ENCODE assay signal across 19 cellular contexts in the genomic region with DNA sequence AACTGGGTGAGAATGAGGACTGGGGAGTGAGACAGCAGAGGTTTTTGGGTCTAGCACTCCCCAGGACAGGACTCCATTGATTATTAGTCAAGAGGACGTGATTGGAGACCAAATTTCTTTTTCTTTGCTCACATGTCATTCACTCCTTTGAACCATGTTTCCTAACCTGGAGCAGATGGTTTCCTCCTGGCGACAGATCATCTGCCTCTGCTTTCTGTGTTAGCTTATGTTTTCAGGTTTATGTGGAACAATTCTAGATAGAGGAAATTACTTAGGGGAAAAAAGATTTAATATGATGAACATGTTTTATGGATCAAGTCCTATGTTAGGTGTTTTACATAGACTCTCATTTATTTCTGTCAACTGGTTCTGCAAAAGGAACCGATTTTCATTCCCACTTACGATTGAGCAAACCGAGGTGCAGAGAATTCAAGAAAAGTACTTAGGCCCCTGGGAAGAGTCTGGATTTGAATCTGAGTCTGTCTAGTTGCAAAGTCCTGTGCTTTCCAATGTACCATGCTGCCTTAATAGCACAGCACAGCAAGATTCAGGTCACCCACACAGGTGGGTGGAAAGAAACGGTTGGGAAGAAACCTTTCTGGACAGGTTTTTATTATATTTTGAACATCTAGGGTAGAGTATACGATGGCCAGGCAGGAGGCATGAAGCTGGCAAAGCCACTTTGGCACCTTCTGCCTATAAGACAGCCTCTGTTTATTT. TPM values are rescaled to one million over a fixed set of nuclear protein-coding genes. Genes with fewer than 3 reads are reported as not detected.
DNase-seq lines count a peak whose midpoint lies in the region; TF ChIP-seq lines count a peak whose summit lies in the region.
"Had no signal": no experiment of that assay in that cellular context is flagged by ENCODE, and none has a peak within 500 bp of the region (broad histone marks: within the 10 kb centered on the region; RNA-seq: fewer than 3 reads in every experiment).

No MANE protein-coding gene starts in this region.

- H3K27ac ChIP-seq in layer of hippocampus (ENCODE audit: low read depth, low read length) (peak overlapping the region; percentile 67), PC-9 (no peak overlapping the region)
- H3K27ac ChIP-seq: 22Rv1; A549; BLaER1 treated with 17β-estradiol and CSF1 and Interleukin-3, amounts not matched to agents 10 nM and 100 nM had no signal

- no peak overlapping the region for H2AFZ ChIP-seq in PC-9

- no peaks in the 10 kb centered on the region for H3F3A ChIP-seq in PC-9 (ENCODE audit: insufficient read depth, low read depth)

- H3K79me2 ChIP-seq in PC-9 (ENCODE audit: low read depth) = no peaks in the 10 kb centered on the region

- H4K20me1 ChIP-seq in PC-9 (ENCODE audit: insufficient read depth) = no peaks in the 10 kb centered on the region
- H4K20me1 ChIP-seq: BLaER1 treated with 17β-estradiol and CSF1 and Interleukin-3, amounts not matched to agents 10 nM and 100 nM had no signal

- DNase-seq in Ammon's horn (ENCODE audit: low spot score) (peak; percentile 45), NCI-H1694 treated with DMSO at 0.1 percent for 48 hours (lab: John Stamatoyannopoulos, UW) (peak; percentile 45), cerebellar cortex (ENCODE audit: low spot score) (peak; percentile 55), ureter (ENCODE audit: low spot score) (no peak), pons (ENCODE audit: low spot score) (no peak), PC-9 (no peak), LoVo (ENCODE audit: low spot score) (no peak)
- DNase-seq: CD8-positive, alpha-beta memory T cell; COR-L47; DMS 273 treated with DMSO at 0.1 percent for 48 hours; DMS53; DND-41; EL; GOT3; H9 had no signal

- no peak for TF ChIP-seq CTCF in PC-9 (conservative IDR thresholded peaks at IDR 0.05)

- POLR2A ChIA-PET in PC-9 (lab: Charles Lee; ENCODE audit: unreplicated experiment) = no interaction called here

- no peaks in the 10 kb centered on the region for H3K36me3 ChIP-seq in PC-9 (ENCODE audit: low read depth)
- H3K36me3 ChIP-seq: BLaER1 treated with 17β-estradiol and CSF1 and Interleukin-3, amounts not matched to agents 10 nM and 100 nM had no signal

- no peaks in the 10 kb centered on the region for H3K9me2 ChIP-seq in PC-9 (ENCODE audit: insufficient read depth)

- intact Hi-C loops in PC-9 (cut with micrococcal nuclease; ENCODE audit: unreplicated experiment) = no loop called here

- CTCF ChIA-PET in PC-9 (lab: Charles Lee) = no interaction called here

- H3K4me1 ChIP-seq in PC-9 (replicated peaks; ENCODE audit: insufficient read depth) = no peaks in the 10 kb centered on the region
- H3K4me1 ChIP-seq: A549 had no signal

- H3K9me3 ChIP-seq in PC-9 (ENCODE audit: insufficient read depth, low read depth) = no peaks in the 10 kb centered on the region
- H3K9me3 ChIP-seq: A549 had no signal

- no peak overlapping the region for H3K4me2 ChIP-seq in PC-9
- H3K4me2 ChIP-seq: A549; BLaER1 treated with 17β-estradiol and CSF1 and Interleukin-3, amounts not matched to agents 10 nM and 100 nM had no signal

- H3K4me3 ChIP-seq in PC-9 = no peak overlapping the region
- H3K4me3 ChIP-seq: A549; BLaER1 treated with 17β-estradiol and CSF1 and Interleukin-3, amounts not matched to agents 10 nM and 100 nM had no signal

- H3K27me3 ChIP-seq in layer of hippocampus (ENCODE audit: control insufficient read depth, insufficient read depth, low read length) (no peaks in the 10 kb centered on the region), PC-9 (ENCODE audit: insufficient read depth, low read depth) (peaks cover 22% of the 10 kb centered on the region; the same call in 1 of the 2 replicates)
- H3K27me3 ChIP-seq: BLaER1 treated with 17β-estradiol and CSF1 and Interleukin-3, amounts not matched to agents 10 nM and 100 nM had no signal

- BruUV-seq in PC-9 (replicated peaks; lab: Mats Ljungman, UMichigan) = no TSS peak

RNA-seq across cellular contexts. Expression of gene SMOC1, which starts 30.8 kb away (rescaled TPM):
- total RNA-seq in ureter (23.3 TPM), PC-9 (2021) (not detected in 2 replicates)
- total RNA-seq: CD8-positive, alpha-beta memory T cell had no signal

Comparison
In these comparisons a context has a peak if more than half of its experiments do, and no peak if none do; other contexts are left out.
1. DNase-seq: peak in Ammon's horn (single experiment), NCI-H1694 treated with DMSO at 0.1 percent for 48 hours (single experiment) and cerebellar cortex (single experiment); none in ureter (single experiment), pons (single experiment), PC-9 (0 of 2) and LoVo (single experiment).
2. RNA of gene SMOC1, which starts 30.8 kb away (total RNA-seq): 23.3 TPM in ureter (single experiment); not detected in PC-9; every median in the first group is over 10 times any median in the second.